In genomic region chr10:35167342-35167741, GRCh38 we compare ENCODE assay signal across 23 cellular contexts. TPM values are rescaled to one million over a fixed set of nuclear protein-coding genes. Genes with fewer than 3 reads are reported as not detected.
DNase-seq lines count a peak whose midpoint lies in the region; ATAC-seq, FAIRE-seq and TF ChIP-seq lines count a peak whose summit lies in the region.
"Had no signal": no experiment of that assay in that cellular context is flagged by ENCODE, and none has a peak within 500 bp of the region (broad histone marks: within the 10 kb centered on the region; RNA-seq: fewer than 3 reads in every experiment).

No MANE protein-coding gene starts in this region.

- H4K20me1 ChIP-seq in HepG2 (ENCODE audit: insufficient read depth, low read length): no peaks in the 10 kb centered on the region
- H4K20me1 ChIP-seq: BLaER1 treated with 17β-estradiol and CSF1 and Interleukin-3, amounts not matched to agents 10 nM and 100 nM had no signal

- intact Hi-C loops in HepG2 (cut with micrococcal nuclease; ENCODE audit: unreplicated experiment): no loop called here
- intact Hi-C loops in right lobe of liver (cut with DNase I): no loop called here
- intact Hi-C loops in natural killer cell (cut with micrococcal nuclease): no loop called here

- WGBS in HepG2 (ENCODE audit: low lambda C conversion rate): 92% methylated on average over 2 of the region's 2 CpGs
- WGBS in right lobe of liver (ENCODE audit: insufficient coverage, low coverage, low lambda C conversion rate, missing lambda C conversion rate): 69% methylated on average over 2 of the region's 2 CpGs
- 97% methylated on average over 2 of the region's 2 CpGs; no CpG with 5 or more reads in 1 of the 2 experiments for WGBS in endodermal cell (ENCODE audit: insufficient coverage in 1 of 2, insufficient read length in 1 of 2), 2 experiments

- H3K36me3 ChIP-seq in HepG2 (replicated peaks in 1 of 2; ENCODE audit: control insufficient read depth in 1 of 2, insufficient read depth in 2 of 2, low read length in 2 of 2) (no peaks in the 10 kb centered on the region), right lobe of liver (no peaks in the 10 kb centered on the region), endodermal cell (ENCODE audit: control insufficient read depth, insufficient read depth, low read length) (no peaks in the 10 kb centered on the region)
- H3K36me3 ChIP-seq: BLaER1 treated with 17β-estradiol and CSF1 and Interleukin-3, amounts not matched to agents 10 nM and 100 nM had no signal

- H3K9me3 ChIP-seq in HepG2 (ENCODE audit: low read length) (no peaks in the 10 kb centered on the region), right lobe of liver (no peaks in the 10 kb centered on the region), endodermal cell (ENCODE audit: control insufficient read depth, low read length) (peaks cover 25% of the 10 kb centered on the region)
- H3K9me3 ChIP-seq: A549, Caco-2 had no signal

- peaks cover 3% of the 10 kb centered on the region for H3K4me1 Mint-ChIP-seq in endodermal cell
- no peaks in the 10 kb centered on the region for H3K4me1 Mint-ChIP-seq in natural killer cell
- H3K4me1 Mint-ChIP-seq: B cell had no signal

- H3K27ac ChIP-seq in HepG2 (ENCODE audit: extremely low read length, insufficient read depth, low read length): no peak overlapping the region
- H3K27ac ChIP-seq in right lobe of liver: no peak overlapping the region
- no peak overlapping the region for H3K27ac ChIP-seq in endodermal cell (ENCODE audit: low read depth, low read length)
- H3K27ac ChIP-seq: 22Rv1; A549; BLaER1 treated with 17β-estradiol and CSF1 and Interleukin-3, amounts not matched to agents 10 nM and 100 nM; C4-2B had no signal

- no peak overlapping the region for H2AFZ ChIP-seq in HepG2 (ENCODE audit: low read length)

- CTCF ChIA-PET in HepG2 (lab: Yijun Ruan, JAX; ENCODE audit: low intra/inter-chr PET ratio, low total read pairs): no interaction called here

- H3K36me3 Mint-ChIP-seq in endodermal cell (ENCODE audit: low read depth) (peaks cover 8% of the 10 kb centered on the region), natural killer cell (no peaks in the 10 kb centered on the region)

- H3K27me3 Mint-ChIP-seq in endodermal cell (ENCODE audit: insufficient read depth): no peaks in the 10 kb centered on the region
- H3K27me3 Mint-ChIP-seq in natural killer cell (ENCODE audit: low read depth in 2 of 2): no peaks in the 10 kb centered on the region
- H3K27me3 Mint-ChIP-seq: B cell; CD4-positive, alpha-beta T cell had no signal

- POLR2A ChIA-PET in HepG2 (lab: Yijun Ruan, JAX): no interaction called here

- no peaks in the 10 kb centered on the region for H3K27me3 ChIP-seq in HepG2 (ENCODE audit: control insufficient read depth in 1 of 2, insufficient read depth in 2 of 2, low read length in 2 of 2)
- no peaks in the 10 kb centered on the region for H3K27me3 ChIP-seq in right lobe of liver
- H3K27me3 ChIP-seq in endodermal cell (ENCODE audit: control insufficient read depth, insufficient read depth, low read length, poor library complexity, severe bottlenecking): no peaks in the 10 kb centered on the region
- H3K27me3 ChIP-seq: BLaER1 treated with 17β-estradiol and CSF1 and Interleukin-3, amounts not matched to agents 10 nM and 100 nM had no signal

- TF ChIP-seq EP300 in HepG2 (IDR thresholded peaks at IDR 0.05; ENCODE audit: low read depth in 2 of 2, low read length in 2 of 2) (no peak), HepG2 (CRISPR knock-in tag; IDR thresholded peaks at IDR 0.05; ENCODE audit: borderline replicate concordance) (no peak)

- DNase-seq in HepG2 (ENCODE audit: low spot score) (no peak), right lobe of liver (no peak), HTR-8/SVneo (ENCODE audit: insufficient read length, low spot score) (no peak), endodermal cell (no peak), natural killer cell (no peak), frontal cortex (ENCODE audit: low spot score in 2 of 2) (no peak)
- DNase-seq: AML-193; Caco-2; Calu3; CD4-positive, alpha-beta T cell; CD8-positive, alpha-beta T cell; DMS79 treated with DMSO at 0.1 percent for 48 hours; GF-D8 had no signal

- H3K4me3 ChIP-seq in HepG2 (replicated peaks in 1 of 3; ENCODE audit: insufficient read depth in 1 of 3, low read depth in 2 of 3, low read length in 3 of 3) (no peak overlapping the region), right lobe of liver (no peak overlapping the region), endodermal cell (ENCODE audit: low read length) (peak overlapping the region; percentile 32)
- H3K4me3 ChIP-seq: A549; BLaER1 treated with 17β-estradiol and CSF1 and Interleukin-3, amounts not matched to agents 10 nM and 100 nM had no signal

- ATAC-seq in HepG2 (no peak), right lobe of liver (no peak), natural killer cell (peak in 2 of 3 donors; percentile 67 to 76), GM21367 (IDR thresholded peaks at IDR 0.05; ENCODE audit: unreplicated experiment) (no peak), SK-N-SH treated with all-trans-retinoic acid at 6 μM for 48 hours (no peak)
- ATAC-seq: A549; CD8-positive, alpha-beta T cell had no signal

- FAIRE-seq in HepG2 (lab: Jason Lieb, UNC) (no peak), HTR-8/SVneo (lab: Jason Lieb, UNC) (peak; percentile 74), frontal cortex (lab: Jason Lieb, UNC) (no peak)
- FAIRE-seq: A549, D721Med, GM12892, GM18507 had no signal

- H3K9me3 Mint-ChIP-seq in endodermal cell: peaks cover 23% of the 10 kb centered on the region
- H3K9me3 Mint-ChIP-seq in natural killer cell: no peaks in the 10 kb centered on the region
- H3K9me3 Mint-ChIP-seq: CD8-positive, alpha-beta T cell had no signal

- TF ChIP-seq POLR2A in HepG2 (IDR thresholded peaks at IDR 0.05; ENCODE audit: insufficient read depth in 1 of 2, low read depth in 2 of 2, low read length in 2 of 2) (no peak), right lobe of liver (IDR thresholded peaks at IDR 0.05) (no peak)

- H3K4me3 Mint-ChIP-seq in endodermal cell: no peak overlapping the region
- no peak overlapping the region for H3K4me3 Mint-ChIP-seq in natural killer cell
- H3K4me3 Mint-ChIP-seq: B cell; CD4-positive, alpha-beta T cell; CD8-positive, alpha-beta T cell had no signal

- no TSS peak for BruUV-seq in HepG2 (replicated peaks; lab: Mats Ljungman, UMichigan)

- no peak overlapping the region for H3K9ac ChIP-seq in HepG2 (ENCODE audit: insufficient read depth, low read depth, low read length)
- H3K9ac ChIP-seq in endodermal cell (ENCODE audit: extremely low read depth, low read length, poor library complexity, severe bottlenecking): no peak overlapping the region
- H3K9ac ChIP-seq: BLaER1 treated with 17β-estradiol and CSF1 and Interleukin-3, amounts not matched to agents 10 nM and 100 nM had no signal

- no peak for TF ChIP-seq RAD21 in HepG2 (CRISPR knock-in tag; IDR thresholded peaks at IDR 0.05)

- in situ Hi-C loops in HepG2 (cut with HindIII; ENCODE audit: extremely low pct_ligation_motif_present, low pct_unique_long_range_greater_than_20kb): no loop called here

- H3K27ac Mint-ChIP-seq in endodermal cell: no peak overlapping the region
- H3K27ac Mint-ChIP-seq in natural killer cell: no peak overlapping the region
- H3K27ac Mint-ChIP-seq: B cell; CD4-positive, alpha-beta T cell; CD8-positive, alpha-beta T cell had no signal

- H3K4me2 ChIP-seq in HepG2 (ENCODE audit: low read depth, low read length): no peak overlapping the region
- H3K4me2 ChIP-seq: A549; BLaER1 treated with 17β-estradiol and CSF1 and Interleukin-3, amounts not matched to agents 10 nM and 100 nM had no signal

- no peaks in the 10 kb centered on the region for H3K4me1 ChIP-seq in HepG2 (ENCODE audit: insufficient read depth, low read length)
- H3K4me1 ChIP-seq in right lobe of liver: no peaks in the 10 kb centered on the region
- H3K4me1 ChIP-seq in endodermal cell (ENCODE audit: control insufficient read depth, insufficient read depth, low read length): no peaks in the 10 kb centered on the region
- H3K4me1 ChIP-seq: A549, Caco-2 had no signal

- no peak for TF ChIP-seq CTCF in HepG2 (CRISPR knock-in tag; IDR thresholded peaks at IDR 0.05)
- TF ChIP-seq CTCF in right lobe of liver (IDR thresholded peaks at IDR 0.05): no peak
- TF ChIP-seq CTCF in endodermal cell (conservative IDR thresholded peaks at IDR 0.05): no peak
- no peak for TF ChIP-seq CTCF in natural killer cell (IDR thresholded peaks at IDR 0.05)

- no peaks in the 10 kb centered on the region for H3K79me2 ChIP-seq in HepG2 (ENCODE audit: insufficient read depth, low read length)

TF ChIP-seq in HepG2, 621 proteins besides CTCF, POLR2A, EP300 and RAD21 (continues in another document):
- no peak for TF ChIP-seq ZNF101 (CRISPR knock-in tag; IDR thresholded peaks at IDR 0.05; ENCODE audit: borderline replicate concordance, low read depth)

TF ChIP-seq in SK-N-SH treated with all-trans-retinoic acid at 6 μM for 48 hours, 23 proteins besides CTCF, POLR2A, EP300 and RAD21 (continues in another document):
- no peak for TF ChIP-seq SNAI2 (CRISPR knock-in tag; IDR thresholded peaks at IDR 0.05)
- no peak for TF ChIP-seq OSR1 (CRISPR knock-in tag; IDR thresholded peaks at IDR 0.05)

RNA-seq across cellular contexts. Expression of gene CREM, which starts 40.7 kb away (rescaled TPM):
- total RNA-seq in HepG2 (2016; rRNA removed; fragmentation: Illumina TruSeq; extraction: Trizol) (25.4 and 30.6 TPM in 2 replicates), right lobe of liver (10 to 100 TPM; 16.3 to 34.1 (median 22.9) TPM), endodermal cell (10 to 100 TPM; 31.5 to 35.3 TPM), natural killer cell (10 to 100 TPM; 48.0 to 64.3 (median 54.6) TPM), frontal cortex (14.7 TPM)
- total RNA-seq in HepG2 (2016; cell fraction: cytosol; rRNA removed; fragmentation: Illumina TruSeq; extraction: Trizol; ENCODE audit: low read depth): 37.8 and 41.9 TPM in 2 replicates
- 22.5 and 31.8 TPM in 2 replicates for total RNA-seq in HepG2 (2016; cell fraction: insoluble cytoplasmic fraction; rRNA removed; fragmentation: Illumina TruSeq; extraction: Trizol)
- total RNA-seq in HepG2 (2016; cell fraction: membrane; rRNA removed; fragmentation: Illumina TruSeq; extraction: Trizol): 50.7 and 52.7 TPM in 2 replicates
- total RNA-seq in HepG2 (2016; cell fraction: nucleus; rRNA removed; fragmentation: Illumina TruSeq; extraction: Trizol): 14.0 and 14.9 TPM in 2 replicates
- polyA plus RNA-seq in HepG2 (2011; rRNA removed): 21.3 and 22.4 TPM in 2 replicates
- 21.0 and 25.8 TPM in 2 replicates for polyA plus RNA-seq in HepG2 (2011; cell fraction: cytosol; rRNA removed)
- 6.9 and 10.2 TPM in 2 replicates for polyA plus RNA-seq in HepG2 (2011; cell fraction: nucleus; rRNA removed)
- polyA plus RNA-seq in HepG2 (2012): 20.4 and 24.2 TPM in 2 replicates
- 50.9 and 63.2 TPM in 2 replicates for polyA plus RNA-seq in HepG2 (2016; cell fraction: cytosol; fragmentation: Illumina TruSeq; extraction: Trizol; ENCODE audit: low read depth)
- 33.4 and 41.6 TPM in 2 replicates for polyA plus RNA-seq in HepG2 (2016; cell fraction: insoluble cytoplasmic fraction; fragmentation: Illumina TruSeq; extraction: Trizol; ENCODE audit: low read depth)
- 49.1 and 59.4 TPM in 2 replicates for polyA plus RNA-seq in HepG2 (2016; cell fraction: membrane; fragmentation: Illumina TruSeq; extraction: Trizol; ENCODE audit: low read depth)
- 19.2 and 20.1 TPM in 2 replicates for polyA plus RNA-seq in HepG2 (2016; cell fraction: nucleus; fragmentation: Illumina TruSeq; extraction: Trizol; ENCODE audit: insufficient read depth, low read depth)
- polyA minus RNA-seq in HepG2 (2011; rRNA and poly(A)+ RNA removed; ENCODE audit: low replicate concordance): 19.7 and 48.8 TPM in 2 replicates
- polyA minus RNA-seq in HepG2 (2011; cell fraction: cytosol; rRNA and poly(A)+ RNA removed): 11.8 and 15.1 TPM in 2 replicates
- 16.5 and 22.5 TPM in 2 replicates for polyA minus RNA-seq in HepG2 (2011; cell fraction: nucleus; rRNA and poly(A)+ RNA removed)
- polyA plus RNA-seq in endodermal cell (2013, experiment 1 of 2): 39.0 TPM
- 40.0 TPM for polyA plus RNA-seq in endodermal cell (2013, experiment 2 of 2)

Comparison
In these comparisons a context has a peak if more than half of its experiments do, and no peak if none do; other contexts are left out.
1. ATAC-seq: peak in natural killer cell (2 of 3); none in HepG2 (single experiment), right lobe of liver (0 of 4), GM21367 (single experiment) and SK-N-SH treated with all-trans-retinoic acid at 6 μM for 48 hours (single experiment).